In the genomic region with DNA sequence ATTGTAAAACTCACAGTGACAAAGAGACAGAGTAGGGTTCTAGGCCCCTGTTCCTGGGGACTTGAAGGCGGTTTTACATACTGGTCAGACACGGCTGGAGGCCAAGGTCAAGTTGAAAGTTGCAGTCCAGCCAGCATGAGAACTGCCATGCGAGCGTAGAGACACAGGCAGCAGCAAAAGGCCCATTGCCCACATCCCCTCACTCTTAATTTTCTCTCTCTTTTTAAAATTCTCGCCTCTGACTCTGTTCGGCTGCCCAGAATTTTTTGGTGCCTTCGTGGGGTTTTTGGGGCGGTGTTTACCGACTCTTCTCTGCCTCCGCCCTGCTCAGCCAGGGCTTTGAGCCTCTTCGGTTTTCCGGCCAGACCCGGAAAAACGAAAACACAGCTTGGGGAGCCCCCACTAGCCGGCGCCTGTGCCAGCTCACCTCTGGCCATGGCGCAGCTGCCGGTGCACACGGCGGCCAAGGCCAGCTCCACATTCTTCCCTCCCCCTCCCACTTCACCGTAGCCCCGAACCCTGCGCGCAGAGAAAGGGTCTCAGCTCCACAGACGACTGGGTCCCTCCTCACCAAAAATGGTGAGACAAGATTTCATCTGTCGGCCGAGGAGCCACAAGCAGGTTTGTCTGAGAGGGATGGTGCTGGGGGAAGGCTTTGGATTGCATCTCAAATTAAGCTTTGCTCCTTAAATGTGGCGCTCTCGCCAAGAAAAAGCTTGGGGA, we compare ENCODE assay signal across 12 cellular contexts. TPM values are rescaled to one million over a fixed set of nuclear protein-coding genes. Genes with fewer than 3 reads are reported as not detected.
A peak's percentile ranks its signal among the peaks of the same experiment; 100 is the strongest.
DNase-seq lines count a peak whose midpoint lies in the region; ATAC-seq, FAIRE-seq and TF ChIP-seq lines count a peak whose summit lies in the region.
"Had no signal": no experiment of that assay in that cellular context is flagged by ENCODE, and none has a peak within 500 bp of the region (broad histone marks: within the 10 kb centered on the region; RNA-seq: fewer than 3 reads in every experiment).

No MANE protein-coding gene starts in this region.

- FAIRE-seq in urothelium cell line (lab: Jason Lieb, UNC), result no peak
- FAIRE-seq: colon had no signal

- H2BK5ac ChIP-seq in IMR-90 (ENCODE audit: low read depth, low read length, poor library complexity, severe bottlenecking) (no peak overlapping the region), mesendoderm (ENCODE audit: low read length) (no peak overlapping the region)

- H3K23ac ChIP-seq in IMR-90 (ENCODE audit: low read depth, low read length), result 0 out of 2 replicates have a peak overlapping the region, but pooled peaks have one; percentile 8
- no peak overlapping the region for H3K23ac ChIP-seq in mesendoderm (ENCODE audit: low read length)

- H3K27me3 ChIP-seq in IMR-90 (ENCODE audit: control insufficient read depth, insufficient read depth, low read length), result peaks cover 96% of the 10 kb centered on the region
- H3K27me3 ChIP-seq in mesendoderm (ENCODE audit: insufficient read depth, low read length, poor library complexity), result peaks cover 86% of the 10 kb centered on the region

- H3K27ac Mint-ChIP-seq in brain (no peak overlapping the region), neural crest cell (ENCODE audit: unreplicated experiment) (no peak overlapping the region)
- H3K27ac Mint-ChIP-seq: activated naive CD8-positive, alpha-beta T cell had no signal

- no peak overlapping the region for H3K14ac ChIP-seq in IMR-90 (replicated peaks; ENCODE audit: low read depth, low read length)

- WGBS in IMR-90 (ENCODE audit: extremely low coverage in 2 of 2, insufficient read length in 1 of 2), 2 experiments, result 9% methylated on average over 8 of the region's 29 CpGs; no CpG with 5 or more reads in 1 of the 2 experiments
- no CpG with 5 or more reads among the region's 29 CpGs for WGBS in mesendoderm (ENCODE audit: extremely low coverage, insufficient coverage, low lambda C conversion rate)

- no peak overlapping the region for H2BK120ac ChIP-seq in IMR-90 (ENCODE audit: low read depth, low read length)
- no peak overlapping the region for H2BK120ac ChIP-seq in mesendoderm (ENCODE audit: low read depth, low read length)

- H3K27me3 Mint-ChIP-seq in brain (peaks cover 97% of the 10 kb centered on the region), neural crest cell (ENCODE audit: low read depth) (peaks cover 95% of the 10 kb centered on the region)

- no peaks in the 10 kb centered on the region for H3K36me3 ChIP-seq in IMR-90 (ENCODE audit: control insufficient read depth, insufficient read depth, low read length)
- H3K36me3 ChIP-seq in mesendoderm (ENCODE audit: control insufficient read depth, insufficient read depth, low read length), result no peaks in the 10 kb centered on the region

- H3K9me3 Mint-ChIP-seq in brain, result peaks cover 0 to 4% (median 0%) of the 10 kb centered on the region in 5 experiments
- H3K9me3 Mint-ChIP-seq in neural crest cell, result no peaks in the 10 kb centered on the region

- H2BK20ac ChIP-seq in IMR-90 (ENCODE audit: low read depth, low read length), result no peak overlapping the region

- no peak for TF ChIP-seq RAD21 in IMR-90 (IDR thresholded peaks at IDR 0.05; ENCODE audit: low read length)

- no peaks in the 10 kb centered on the region for H3K79me1 ChIP-seq in IMR-90 (ENCODE audit: low read depth in 1 of 2, low read length in 2 of 2)
- no peaks in the 10 kb centered on the region for H3K79me1 ChIP-seq in mesendoderm (ENCODE audit: low read length)

- POLR2A ChIA-PET in IMR-90 (lab: Charles Lee; ENCODE audit: unreplicated experiment), result interaction anchor here (0.6 kb wide), 1 partner anchor 605 kb away, joined by 3 read pairs; no protein-coding TSS in a partner anchor

- no peak overlapping the region for H3K9ac ChIP-seq in IMR-90 (ENCODE audit: low read depth, low read length)
- no peak overlapping the region for H3K9ac ChIP-seq in mesendoderm (ENCODE audit: low read length)

- dilution Hi-C loops in IMR-90 (cut with HindIII; ENCODE audit: low sequenced_read_pairs, unreplicated experiment), result no loop called here

- H2AK5ac ChIP-seq in IMR-90 (ENCODE audit: low read depth, low read length), result no peak overlapping the region
- H2AK5ac ChIP-seq in mesendoderm (ENCODE audit: low read length), result no peak overlapping the region

- no peak overlapping the region for H3K18ac ChIP-seq in IMR-90 (ENCODE audit: low read depth, low read length)
- H3K18ac ChIP-seq in mesendoderm (ENCODE audit: low read length), result no peak overlapping the region

- peaks cover 11% of the 10 kb centered on the region; the same call in 1 of the 2 replicates for H3K9me3 ChIP-seq in IMR-90 (ENCODE audit: control insufficient read depth, insufficient read depth, low read length)

- peaks cover 5% of the 10 kb centered on the region; the same call in 1 of the 2 replicates for H3K9me1 ChIP-seq in IMR-90 (ENCODE audit: insufficient read depth, low read length)

- no peaks in the 10 kb centered on the region for H3K79me2 ChIP-seq in mesendoderm (ENCODE audit: control insufficient read depth, insufficient read depth, low read length)

- no peak overlapping the region for H2AFZ ChIP-seq in IMR-90 (replicated peaks; ENCODE audit: low read length, poor library complexity)

- no peak overlapping the region for H3K56ac ChIP-seq in IMR-90 (ENCODE audit: extremely low read depth, insufficient read depth, low read length)
- no peak overlapping the region for H3K56ac ChIP-seq in mesendoderm (ENCODE audit: low read length)

- H4K8ac ChIP-seq in IMR-90 (ENCODE audit: low read depth in 2 of 2, low read length in 2 of 2), result no peak overlapping the region
- no peak overlapping the region for H4K8ac ChIP-seq in mesendoderm (ENCODE audit: low read depth, low read length)

- H3K4ac ChIP-seq in IMR-90 (ENCODE audit: low read depth, low read length) (no peak overlapping the region), mesendoderm (ENCODE audit: low read depth, low read length) (no peak overlapping the region)

- DNase-seq in IMR-90 (no peak), neural crest cell (ENCODE audit: low read depth, low spot score) (no peak), mesendoderm (no peak), SIG-M5 treated with dmso at 0.1 percent for 504 hours (lab: John Stamatoyannopoulos, UW; ENCODE audit: unreplicated experiment) (no peak), urothelium cell line (ENCODE audit: low spot score) (no peak)
- DNase-seq: kidney glomerular epithelial cell, NCI-H187 treated with DMSO at 0.1 percent for 48 hours, occipital lobe, SW 1271 had no signal

- no peak for ATAC-seq in IMR-90 (ENCODE audit: low read depth)

- in situ Hi-C loops in IMR-90 (cut with MboI; ENCODE audit: low sequenced_read_pairs), result loop anchor here (5.0 to 10.0 kb wide), 2 partner anchors 380 to 573 kb away; no protein-coding TSS in a partner anchor

- H4K5ac ChIP-seq in IMR-90 (ENCODE audit: low read depth, low read length) (no peak overlapping the region), mesendoderm (ENCODE audit: low read length) (no peak overlapping the region)

- H2BK15ac ChIP-seq in IMR-90 (ENCODE audit: low read depth, low read length), result no peak overlapping the region
- no peak overlapping the region for H2BK15ac ChIP-seq in mesendoderm (replicated peaks; ENCODE audit: low read depth)

- BruUV-seq in IMR-90 (replicated peaks; lab: Mats Ljungman, UMichigan), result no TSS peak

- intact Hi-C loops in IMR-90 (cut with micrococcal nuclease), result no loop called here

- H3K4me3 ChIP-seq in IMR-90 (ENCODE audit: insufficient read depth, low read depth, low read length) (no peak overlapping the region), mesendoderm (ENCODE audit: low read length) (no peak overlapping the region)

- peaks cover 2% of the 10 kb centered on the region; the same call in 1 of the 2 replicates for H3K4me1 ChIP-seq in IMR-90 (ENCODE audit: control insufficient read depth, insufficient read depth, low read length)
- H3K4me1 ChIP-seq in mesendoderm (ENCODE audit: control insufficient read depth, low read depth, low read length), result peaks cover 3% of the 10 kb centered on the region

- H3K4me1 Mint-ChIP-seq in brain (peaks cover 23% of the 10 kb centered on the region), neural crest cell (peaks cover 7% of the 10 kb centered on the region)

- peak overlapping the region in 3 of 5 experiments; percentile 78 to 85 (median 81) for H3K4me3 Mint-ChIP-seq in brain
- peak overlapping the region; percentile 52 for H3K4me3 Mint-ChIP-seq in neural crest cell

- H3K4me2 ChIP-seq in IMR-90 (ENCODE audit: low read depth, low read length) (no peak overlapping the region), mesendoderm (ENCODE audit: low read length) (no peak overlapping the region)

- CTCF ChIA-PET in IMR-90 (lab: Yijun Ruan, JAX), result no interaction called here

- no peaks in the 10 kb centered on the region for H3K36me3 Mint-ChIP-seq in brain
- H3K36me3 Mint-ChIP-seq in neural crest cell (ENCODE audit: low read depth), result peaks cover 4% of the 10 kb centered on the region
- H3K36me3 Mint-ChIP-seq: activated naive CD8-positive, alpha-beta T cell had no signal

- peaks cover 24% of the 10 kb centered on the region for H4K20me1 ChIP-seq in IMR-90 (ENCODE audit: insufficient read depth, low read length)

- no peak overlapping the region for H2AK9ac ChIP-seq in IMR-90 (replicated peaks; ENCODE audit: low read depth, low read length, poor library complexity)

- TF ChIP-seq POLR2A in IMR-90 (IDR thresholded peaks at IDR 0.05; ENCODE audit: low read depth, low read length), result no peak

- no peak for TF ChIP-seq CTCF in IMR-90 (conservative IDR thresholded peaks at IDR 0.05; ENCODE audit: low read depth, low read length)
- TF ChIP-seq CTCF in brain (conservative IDR thresholded peaks at IDR 0.05), result no peak
- no peak for TF ChIP-seq CTCF in neural crest cell (conservative IDR thresholded peaks at IDR 0.05)

- H4K91ac ChIP-seq in IMR-90 (ENCODE audit: insufficient read depth, low read depth, low read length), result no peak overlapping the region

- no peak overlapping the region for H3K27ac ChIP-seq in IMR-90 (ENCODE audit: insufficient read depth, low read length)
- H3K27ac ChIP-seq in mesendoderm (ENCODE audit: low read depth, low read length), result no peak overlapping the region

RNA-seq across cellular contexts. Expression of gene HOXA13, which starts 2.3 kb away (rescaled TPM):
- total RNA-seq in IMR-90 (2012; rRNA removed) (not detected in 2 replicates), neural crest cell (not detected in 2 replicates)
- polyA plus RNA-seq in IMR-90 (2012; rRNA removed) (not detected in 2 replicates), brain (ENCODE audit: insufficient read depth, low read depth, low replicate concordance) (0.54 TPM)
- polyA plus RNA-seq in IMR-90 (2012; cell fraction: cytosol; rRNA removed), result not detected in 2 replicates
- polyA plus RNA-seq in IMR-90 (2012; cell fraction: nucleus; rRNA removed; ENCODE audit: low replicate concordance), result not detected in 2 replicates
- polyA plus RNA-seq in mesendoderm (2013, experiment 1 of 2), result 0.04 TPM
- polyA plus RNA-seq in mesendoderm (2013, experiment 2 of 2), result 0.06 TPM
- total RNA-seq: occipital lobe had no signal

RNA-seq across cellular contexts. Expression of gene HOXA11, which starts 17.1 kb away (rescaled TPM):
- total RNA-seq in IMR-90 (2012; rRNA removed) (not detected in 2 replicates), neural crest cell (not detected in 2 replicates)
- polyA plus RNA-seq in IMR-90 (2012; rRNA removed) (0.04 and 0.05 TPM in 2 replicates), brain (ENCODE audit: insufficient read depth, low read depth, low replicate concordance) (20.1 TPM)
- 0.05 TPM in 1 of 2 replicates, not detected in the other for polyA plus RNA-seq in IMR-90 (2012; cell fraction: cytosol; rRNA removed)
- 0.04 TPM in 1 of 2 replicates, not detected in the other for polyA plus RNA-seq in IMR-90 (2012; cell fraction: nucleus; rRNA removed; ENCODE audit: low replicate concordance)
- not detected for polyA plus RNA-seq in mesendoderm (2013, experiment 1 of 2)
- polyA plus RNA-seq in mesendoderm (2013, experiment 2 of 2), result not detected
- total RNA-seq: occipital lobe had no signal

RNA-seq across cellular contexts. Expression of gene HOXA10, which starts 28.1 kb away (rescaled TPM):
- 0.18 and 0.28 TPM in 2 replicates for total RNA-seq in IMR-90 (2012; rRNA removed)
- 0.10 TPM in 2 replicates for polyA plus RNA-seq in IMR-90 (2012; rRNA removed)
- 0.05 and 0.30 TPM in 2 replicates for polyA plus RNA-seq in IMR-90 (2012; cell fraction: cytosol; rRNA removed)
- polyA plus RNA-seq in IMR-90 (2012; cell fraction: nucleus; rRNA removed; ENCODE audit: low replicate concordance), result 0.04 and 0.19 TPM in 2 replicates
- 62.0 TPM for polyA plus RNA-seq in brain (ENCODE audit: insufficient read depth, low read depth, low replicate concordance)
- 0.35 TPM in 1 of 2 replicates, not detected in the other for total RNA-seq in neural crest cell
- not detected for polyA plus RNA-seq in mesendoderm (2013, experiment 1 of 2)
- not detected for polyA plus RNA-seq in mesendoderm (2013, experiment 2 of 2)
- total RNA-seq: occipital lobe had no signal

RNA-seq across cellular contexts. Expression of gene HOXA9, which starts 36.8 kb away (rescaled TPM):
- total RNA-seq in IMR-90 (2012; rRNA removed) (0.18 and 0.28 TPM in 2 replicates), neural crest cell (9.0 and 10.0 TPM in 2 replicates)
- polyA plus RNA-seq in IMR-90 (2012; rRNA removed) (0.32 and 0.59 TPM in 2 replicates), brain (ENCODE audit: insufficient read depth, low read depth, low replicate concordance) (1.1 TPM)
- 0.10 and 0.26 TPM in 2 replicates for polyA plus RNA-seq in IMR-90 (2012; cell fraction: cytosol; rRNA removed)
- 0.59 and 0.63 TPM in 2 replicates for polyA plus RNA-seq in IMR-90 (2012; cell fraction: nucleus; rRNA removed; ENCODE audit: low replicate concordance)
- polyA plus RNA-seq in mesendoderm (2013, experiment 1 of 2), result not detected
- not detected for polyA plus RNA-seq in mesendoderm (2013, experiment 2 of 2)
- total RNA-seq: occipital lobe had no signal

RNA-seq across cellular contexts. Expression of gene EVX1, which starts 40.4 kb away (rescaled TPM):
- total RNA-seq in IMR-90 (2012; rRNA removed) (not detected in 2 replicates), neural crest cell (0.79 and 0.80 TPM in 2 replicates)
- polyA plus RNA-seq in IMR-90 (2012; rRNA removed) (not detected in 2 replicates), brain (ENCODE audit: insufficient read depth, low read depth, low replicate concordance) (0.27 TPM)
- not detected in 2 replicates for polyA plus RNA-seq in IMR-90 (2012; cell fraction: cytosol; rRNA removed)
- not detected in 2 replicates for polyA plus RNA-seq in IMR-90 (2012; cell fraction: nucleus; rRNA removed; ENCODE audit: low replicate concordance)
- polyA plus RNA-seq in mesendoderm (2013, experiment 1 of 2), result 32.8 TPM
- polyA plus RNA-seq in mesendoderm (2013, experiment 2 of 2), result 29.6 TPM
- total RNA-seq: occipital lobe had no signal
